5 cellular contexts compared by ENCODE assay signal in the genomic region with DNA sequence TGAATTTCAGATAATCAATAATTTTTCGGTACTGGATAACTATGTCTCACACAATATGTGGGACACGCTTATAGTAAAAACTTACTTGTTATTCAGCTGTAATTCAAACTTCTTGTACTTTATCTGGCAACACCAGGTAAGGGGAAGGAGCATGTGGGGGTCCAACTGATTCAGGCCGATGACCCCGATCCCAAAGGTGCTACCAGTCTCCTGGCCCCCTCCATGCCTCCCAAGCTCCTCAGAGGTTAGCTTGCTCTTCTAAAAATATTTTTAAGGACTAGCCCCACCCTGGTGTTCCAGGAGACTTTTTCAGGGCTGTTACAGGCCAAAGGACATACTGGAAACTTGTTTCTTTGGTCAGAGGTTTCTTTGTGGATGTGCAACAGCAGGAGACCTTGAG.
"Had no signal": no experiment of that assay in that cellular context is flagged by ENCODE, and none has a peak within 500 bp of the region (broad histone marks: within the 10 kb centered on the region; RNA-seq: fewer than 3 reads in every experiment).

No MANE protein-coding gene starts in this region.

- H3K27ac ChIP-seq: HL-60 had no signal

- H3K4me3 ChIP-seq: GM23338 had no signal

- ATAC-seq: GM23338, HepG2 had no signal

- DNase-seq: H9, HCEC 1CT had no signal
